8 cellular contexts compared by ENCODE assay signal in genomic region chr14:52015411-52016030, GRCh38. TPM values are rescaled to one million over a fixed set of nuclear protein-coding genes. Genes with fewer than 3 reads are reported as not detected.
DNase-seq lines count a peak whose midpoint lies in the region; ATAC-seq, FAIRE-seq and TF ChIP-seq lines count a peak whose summit lies in the region.

No MANE protein-coding gene starts in this region.

- POLR2A ChIA-PET in GM10248 (lab: Yijun Ruan, JAX), result no interaction called here

- TF ChIP-seq POLR2A in GM12891 (IDR thresholded peaks at IDR 0.05; ENCODE audit: low read depth, low read length), result no peak

- no peak overlapping the region for H3K4me2 ChIP-seq in parathyroid adenoma (ENCODE audit: low read length)

- DNase-seq in GM10248 (ENCODE audit: extremely low spot score) (no peak), NCI-H748 treated with DMSO at 0.1 percent for 48 hours (lab: John Stamatoyannopoulos, UW) (peak; percentile 10), epithelial cell of proximal tubule (ENCODE audit: low read depth) (no peak), GM12891 (ENCODE audit: insufficient read length, low spot score) (no peak), omental fat pad (ENCODE audit: low spot score) (no peak), NCI-H226 (no peak)

- peak; percentile 9 for TF ChIP-seq CTCF in GM10248 (IDR thresholded peaks at IDR 0.05; ENCODE audit: control extremely low read depth, extremely low read depth, low read depth, missing control alignments)
- peak; percentile 64 for TF ChIP-seq CTCF in epithelial cell of proximal tubule (conservative IDR thresholded peaks at IDR 0.05; ENCODE audit: low read depth, low read length)
- TF ChIP-seq CTCF in parathyroid adenoma (IDR thresholded peaks at IDR 0.05), result peak; percentile 49
- no peak for TF ChIP-seq CTCF in omental fat pad (IDR thresholded peaks at IDR 0.05)

- H3K9ac ChIP-seq in parathyroid adenoma, result no peak overlapping the region

- no peaks in the 10 kb centered on the region for H3K79me2 ChIP-seq in parathyroid adenoma

- H3K4me1 ChIP-seq in parathyroid adenoma, result peaks cover 4% of the 10 kb centered on the region

- H2AFZ ChIP-seq in parathyroid adenoma, result peak overlapping the region; percentile 52

- ATAC-seq in omental fat pad (ENCODE audit: low FRiP score) (no peak), GM21528 (IDR thresholded peaks at IDR 0.05; ENCODE audit: low FRiP score, unreplicated experiment) (no peak)

- H3K4me3 ChIP-seq in epithelial cell of proximal tubule (ENCODE audit: low read depth, low read length), result no peak overlapping the region
- H3K4me3 ChIP-seq in parathyroid adenoma (ENCODE audit: low read depth, low read length), result no peak overlapping the region

- CTCF ChIA-PET in GM10248 (lab: Yijun Ruan, JAX), result interaction anchor here (1.6 to 2.8 kb wide), 3 partner anchors 9 to 20 kb away, joined by 5 to 11 read pairs (median 5); no protein-coding TSS in a partner anchor

- no peak for FAIRE-seq in GM12891 (lab: Jason Lieb, UNC)

- H3K27ac ChIP-seq in parathyroid adenoma, result no peak overlapping the region

- H3K9me3 ChIP-seq in parathyroid adenoma (ENCODE audit: control insufficient read depth, low read length), result no peaks in the 10 kb centered on the region

- H3K27me3 ChIP-seq in parathyroid adenoma (ENCODE audit: control insufficient read depth, insufficient read depth, low read length), result no peaks in the 10 kb centered on the region

- no peaks in the 10 kb centered on the region for H3K36me3 ChIP-seq in parathyroid adenoma (ENCODE audit: control insufficient read depth, insufficient read depth, low read length)

TF ChIP-seq in GM12891, 5 proteins besides CTCF, POLR2A, EP300 and RAD21:
- no peak for TF ChIP-seq TAF1 (IDR thresholded peaks at IDR 0.05; ENCODE audit: low read depth, low read length)
- no peak for TF ChIP-seq POU2F2 (IDR thresholded peaks at IDR 0.05; ENCODE audit: low read depth, low read length)
- TF ChIP-seq POLR2AphosphoS5 (IDR thresholded peaks at IDR 0.05; ENCODE audit: low read depth, low read length), result no peak
- TF ChIP-seq PAX5 (IDR thresholded peaks at IDR 0.05; ENCODE audit: insufficient read depth, low read length, severe bottlenecking), result no peak
- TF ChIP-seq SPI1 (IDR thresholded peaks at IDR 0.05; ENCODE audit: low read depth, low read length), result no peak

RNA-seq across cellular contexts. Expression of gene RTRAF, which starts 26.2 kb away (rescaled TPM):
- 96.9 and 101 TPM in 2 replicates for total RNA-seq in epithelial cell of proximal tubule
- polyA plus RNA-seq in GM12891 (2012; ENCODE audit: low read depth, missing spikeins), result 338 TPM
- 10 to 100 TPM; 63.8 to 84.6 (median 71.6) TPM for total RNA-seq in omental fat pad

RNA-seq across cellular contexts. Expression of gene NID2, which starts 53.3 kb away (rescaled TPM):
- total RNA-seq in epithelial cell of proximal tubule (12.5 and 13.5 TPM in 2 replicates), omental fat pad (10 to 100 TPM; 33.3 to 67.0 (median 45.4) TPM)
- 0.17 TPM for polyA plus RNA-seq in GM12891 (2012; ENCODE audit: low read depth, missing spikeins)

Comparison
In these comparisons a context has a peak if more than half of its experiments do, and no peak if none do; other contexts are left out.
1. CTCF ChIP-seq: peak in GM10248 (single experiment), epithelial cell of proximal tubule (single experiment) and parathyroid adenoma (single experiment); none in omental fat pad (0 of 3).